ENCODE assay signal across 14 cellular contexts in genomic region chr16:2541409-2541808, GRCh38. TPM values are rescaled to one million over a fixed set of nuclear protein-coding genes. Genes with fewer than 3 reads are reported as not detected.
DNase-seq lines count a peak whose midpoint lies in the region; ATAC-seq and TF ChIP-seq lines count a peak whose summit lies in the region.
"Not testable (repeated sequence)": the region's sequence is repeated elsewhere in the genome, so short reads cannot be mapped to it uniquely, and the experiment has no call there.
"Had no signal": no experiment of that assay in that cellular context is flagged by ENCODE, and none has a peak within 500 bp of the region (broad histone marks: within the 10 kb centered on the region; RNA-seq: fewer than 3 reads in every experiment).

No MANE protein-coding gene starts in this region.

- peaks cover 26% of the 10 kb centered on the region for H3K36me3 Mint-ChIP-seq in Caco-2 (ENCODE audit: insufficient read depth, unreplicated experiment)
- H3K36me3 Mint-ChIP-seq in activated CD4-positive, alpha-beta T cell treated with anti-CD3 and anti-CD28 coated beads, Interleukin-2, amount 10 ng/mL, durations not matched to agents 24 days and 14 days (ENCODE audit: low read depth), result peaks cover 16% of the 10 kb centered on the region
- not testable (repeated sequence) for H3K36me3 Mint-ChIP-seq in activated naive CD8-positive, alpha-beta T cell treated with anti-CD3 and anti-CD28 coated beads, Interleukin-2, amount 10 ng/mL, durations not matched to agents 7 days and 5 days; neural progenitor cell
- peaks cover 43% of the 10 kb centered on the region for H3K36me3 Mint-ChIP-seq in effector memory CD8-positive, alpha-beta T cell (ENCODE audit: insufficient read depth)
- H3K36me3 Mint-ChIP-seq in stimulated activated naive B cell treated with anti-CD40 and anti-IgM and Interleukin-4, amounts not matched to agents 10 μg/mL and 1 μg/mL and 100 μg/mL, for 72 hours, result peaks cover 12 to 15% of the 10 kb centered on the region in 2 donors

- H3K4me3 Mint-ChIP-seq in Caco-2 (ENCODE audit: unreplicated experiment), result peak overlapping the region; percentile 53
- H3K4me3 Mint-ChIP-seq in activated CD4-positive, alpha-beta T cell treated with anti-CD3 and anti-CD28 coated beads, Interleukin-2, amount 10 ng/mL, durations not matched to agents 24 days and 14 days; activated naive CD8-positive, alpha-beta T cell treated with anti-CD3 and anti-CD28 coated beads, Interleukin-2, amount 10 ng/mL, durations not matched to agents 7 days and 5 days; neural progenitor cell: not testable (repeated sequence)
- peak overlapping the region; percentile 77 to 82 for H3K4me3 Mint-ChIP-seq in effector memory CD8-positive, alpha-beta T cell
- H3K4me3 Mint-ChIP-seq in stimulated activated naive B cell treated with anti-CD40 and anti-IgM and Interleukin-4, amounts not matched to agents 10 μg/mL and 1 μg/mL and 100 μg/mL, for 72 hours, result peak overlapping the region; percentile 86 to 88

- not testable (repeated sequence) for H3F3A ChIP-seq in Loucy (ENCODE audit: low read depth); neural progenitor cell (ENCODE audit: low read depth)

- H3K9ac ChIP-seq in Loucy (ENCODE audit: low read depth, low read length, poor library complexity, severe bottlenecking); neural progenitor cell: not testable (repeated sequence)

- not testable (repeated sequence) for ATAC-seq in activated naive CD8-positive, alpha-beta T cell treated with anti-CD3 and anti-CD28 coated beads, Interleukin-2, amount 10 ng/mL, durations not matched to agents 7 days and 5 days (ENCODE audit: low read depth); effector memory CD8-positive, alpha-beta T cell (replicated peaks); stimulated activated naive B cell treated with anti-CD40 and anti-IgM and Interleukin-4, amounts not matched to agents 10 μg/mL and 1 μg/mL and 100 μg/mL, for 72 hours (replicated peaks)
- ATAC-seq in right lobe of liver, result peak; percentile 68 to 77 (median 72)

- H4K20me1 ChIP-seq in Loucy (ENCODE audit: insufficient read depth, low read length, poor library complexity, severe bottlenecking), result not testable (repeated sequence)
- H4K20me1 ChIP-seq in neural progenitor cell (ENCODE audit: low read depth), result peaks cover 23% of the 10 kb centered on the region

- not testable (repeated sequence) for TF ChIP-seq CTCF in Caco-2 (IDR thresholded peaks at IDR 0.05; ENCODE audit: insufficient read depth in 1 of 2, low read depth in 1 of 2, low read length in 1 of 2, severe bottlenecking in 1 of 2, unreplicated experiment in 1 of 2); Loucy (conservative IDR thresholded peaks at IDR 0.05; ENCODE audit: low read length); right lobe of liver (IDR thresholded peaks at IDR 0.05); neural progenitor cell (IDR thresholded peaks at IDR 0.05)

- peaks cover 19% of the 10 kb centered on the region for H3K4me1 ChIP-seq in Caco-2
- H3K4me1 ChIP-seq in Loucy (ENCODE audit: insufficient read depth, low read length, poor library complexity, severe bottlenecking); neural progenitor cell: not testable (repeated sequence)
- H3K4me1 ChIP-seq in right lobe of liver, result peaks cover 0 to 40% (median 20%) of the 10 kb centered on the region in 4 donors

- DNase-seq in Caco-2, result peak in 1 of 2 experiments; percentile 53
- peak; percentile 54 for DNase-seq in activated CD4-positive, alpha-beta T cell treated with anti-CD3 and anti-CD28 coated beads, Interleukin-2, amount 10 ng/mL, durations not matched to agents 24 days and 14 days
- DNase-seq in activated naive CD8-positive, alpha-beta T cell treated with anti-CD3 and anti-CD28 coated beads, Interleukin-2, amount 10 ng/mL, durations not matched to agents 7 days and 5 days; effector memory CD8-positive, alpha-beta T cell; neural progenitor cell (ENCODE audit: low spot score); stimulated activated naive B cell treated with anti-CD40 and anti-IgM and Interleukin-4, amounts not matched to agents 10 μg/mL and 1 μg/mL and 100 μg/mL, for 72 hours: not testable (repeated sequence)
- DNase-seq in right lobe of liver, result peak; percentile 67 to 85 (median 81)

- H3K4me3 ChIP-seq in Caco-2 (ENCODE audit: low read depth, low read length); Loucy (ENCODE audit: low read length, poor library complexity, severe bottlenecking); right lobe of liver; neural progenitor cell: not testable (repeated sequence)

- H2AFZ ChIP-seq in Loucy (ENCODE audit: low read length); neural progenitor cell (replicated peaks): not testable (repeated sequence)

- not testable (repeated sequence) for H3K27me3 Mint-ChIP-seq in Caco-2 (ENCODE audit: insufficient read depth, unreplicated experiment); activated CD4-positive, alpha-beta T cell treated with anti-CD3 and anti-CD28 coated beads, Interleukin-2, amount 10 ng/mL, durations not matched to agents 24 days and 14 days; activated naive CD8-positive, alpha-beta T cell treated with anti-CD3 and anti-CD28 coated beads, Interleukin-2, amount 10 ng/mL, durations not matched to agents 7 days and 5 days; effector memory CD8-positive, alpha-beta T cell; neural progenitor cell (ENCODE audit: insufficient read depth, low read depth); stimulated activated naive B cell treated with anti-CD40 and anti-IgM and Interleukin-4, amounts not matched to agents 10 μg/mL and 1 μg/mL and 100 μg/mL, for 72 hours

- intact Hi-C loops in Caco-2 (cut with micrococcal nuclease; ENCODE audit: unreplicated experiment); activated CD4-positive, alpha-beta T cell treated with anti-CD3 and anti-CD28 coated beads, Interleukin-2, amount 10 ng/mL, durations not matched to agents 24 days and 14 days (cut with micrococcal nuclease); right lobe of liver (cut with DNase I): not testable (repeated sequence)

- peaks cover 16% of the 10 kb centered on the region for H3K4me1 Mint-ChIP-seq in Caco-2 (ENCODE audit: low read depth, unreplicated experiment)
- peaks cover 24% of the 10 kb centered on the region for H3K4me1 Mint-ChIP-seq in activated CD4-positive, alpha-beta T cell treated with anti-CD3 and anti-CD28 coated beads, Interleukin-2, amount 10 ng/mL, durations not matched to agents 24 days and 14 days
- H3K4me1 Mint-ChIP-seq in activated naive CD8-positive, alpha-beta T cell treated with anti-CD3 and anti-CD28 coated beads, Interleukin-2, amount 10 ng/mL, durations not matched to agents 7 days and 5 days, result peaks cover 28% of the 10 kb centered on the region
- peaks cover 26 to 39% of the 10 kb centered on the region in 2 donors for H3K4me1 Mint-ChIP-seq in effector memory CD8-positive, alpha-beta T cell (ENCODE audit: low read depth in 2 of 2)
- peaks cover 19% of the 10 kb centered on the region for H3K4me1 Mint-ChIP-seq in neural progenitor cell
- peaks cover 28 to 59% of the 10 kb centered on the region in 2 donors for H3K4me1 Mint-ChIP-seq in stimulated activated naive B cell treated with anti-CD40 and anti-IgM and Interleukin-4, amounts not matched to agents 10 μg/mL and 1 μg/mL and 100 μg/mL, for 72 hours

- 0% methylated on average over 1 of the region's 6 CpGs for WGBS in right lobe of liver (ENCODE audit: insufficient coverage, low coverage, low lambda C conversion rate, missing lambda C conversion rate)

- H3K27me3 ChIP-seq in Caco-2 (replicated peaks; ENCODE audit: control insufficient read depth, insufficient read depth, low read length); Loucy (ENCODE audit: insufficient read depth, low read length, poor library complexity, severe bottlenecking); right lobe of liver; neural progenitor cell: not testable (repeated sequence)

- peak overlapping the region in 1 of 3 donors; percentile 24 for H3K27ac ChIP-seq in right lobe of liver
- not testable (repeated sequence) for H3K27ac ChIP-seq in neural progenitor cell

- H3K27ac Mint-ChIP-seq in Caco-2 (ENCODE audit: unreplicated experiment) (peak overlapping the region; percentile 48), neural progenitor cell (peak overlapping the region; percentile 42)
- not testable (repeated sequence) for H3K27ac Mint-ChIP-seq in activated CD4-positive, alpha-beta T cell treated with anti-CD3 and anti-CD28 coated beads, Interleukin-2, amount 10 ng/mL, durations not matched to agents 24 days and 14 days
- H3K27ac Mint-ChIP-seq in activated naive CD8-positive, alpha-beta T cell treated with anti-CD3 and anti-CD28 coated beads, Interleukin-2, amount 10 ng/mL, durations not matched to agents 7 days and 5 days, result peak overlapping the region; percentile 42
- H3K27ac Mint-ChIP-seq in effector memory CD8-positive, alpha-beta T cell, result peak overlapping the region; percentile 73 to 82
- H3K27ac Mint-ChIP-seq in stimulated activated naive B cell treated with anti-CD40 and anti-IgM and Interleukin-4, amounts not matched to agents 10 μg/mL and 1 μg/mL and 100 μg/mL, for 72 hours, result peak overlapping the region; percentile 92

- peaks cover 18% of the 10 kb centered on the region; the same call in 1 of the 2 replicates for H3K79me2 ChIP-seq in Loucy (ENCODE audit: insufficient read depth, low read length)
- peaks cover 57% of the 10 kb centered on the region for H3K79me2 ChIP-seq in neural progenitor cell (ENCODE audit: low read depth)

- H3K4me2 ChIP-seq in Loucy (ENCODE audit: low read depth, low read length, poor library complexity, severe bottlenecking), result peak overlapping the region; percentile 16
- H3K4me2 ChIP-seq in neural progenitor cell, result not testable (repeated sequence)

- CTCF ChIA-PET in Caco-2 (lab: Charles Lee), result not testable (repeated sequence)

- not testable (repeated sequence) for H3K9me3 ChIP-seq in Caco-2; Loucy (ENCODE audit: insufficient read depth, low read depth, low read length); right lobe of liver; neural progenitor cell (ENCODE audit: low read depth)

- POLR2A ChIA-PET in Caco-2 (lab: Charles Lee); activated naive CD8-positive, alpha-beta T cell treated with anti-CD3 and anti-CD28 coated beads, Interleukin-2, amount 10 ng/mL, durations not matched to agents 7 days and 5 days (lab: Charles Lee): not testable (repeated sequence)

- H3K9me2 ChIP-seq in Loucy (replicated peaks; ENCODE audit: low read depth, low read length), result not testable (repeated sequence)

- not testable (repeated sequence) for TF ChIP-seq POLR2A in right lobe of liver (IDR thresholded peaks at IDR 0.05)

- not testable (repeated sequence) for BruUV-seq in Caco-2 (replicated peaks; lab: Mats Ljungman, UMichigan)

- H3K36me3 ChIP-seq in Caco-2 (ENCODE audit: control insufficient read depth, insufficient read depth, low read length); Loucy (ENCODE audit: insufficient read depth, low read length); right lobe of liver; neural progenitor cell: not testable (repeated sequence)

- not testable (repeated sequence) for H3K9me3 Mint-ChIP-seq in Caco-2 (ENCODE audit: unreplicated experiment); activated CD4-positive, alpha-beta T cell treated with anti-CD3 and anti-CD28 coated beads, Interleukin-2, amount 10 ng/mL, durations not matched to agents 24 days and 14 days; activated naive CD8-positive, alpha-beta T cell treated with anti-CD3 and anti-CD28 coated beads, Interleukin-2, amount 10 ng/mL, durations not matched to agents 7 days and 5 days; effector memory CD8-positive, alpha-beta T cell; neural progenitor cell; stimulated activated naive B cell treated with anti-CD40 and anti-IgM and Interleukin-4, amounts not matched to agents 10 μg/mL and 1 μg/mL and 100 μg/mL, for 72 hours

RNA-seq across cellular contexts. Expression of gene PDPK1, which starts 3.6 kb away (rescaled TPM):
- total RNA-seq in Caco-2 (2022), result 60.5 and 69.8 TPM in 2 replicates
- total RNA-seq in activated CD4-positive, alpha-beta T cell treated with anti-CD3 and anti-CD28 coated beads, Interleukin-2, amount 10 ng/mL, durations not matched to agents 24 days and 14 days, result 50.7 and 51.9 TPM in 2 replicates
- total RNA-seq in activated naive CD8-positive, alpha-beta T cell treated with anti-CD3 and anti-CD28 coated beads, Interleukin-2, amount 10 ng/mL, durations not matched to agents 7 days and 5 days, result 10 to 100 TPM; 50.6 to 55.1 TPM
- 10 to 100 TPM; 20.7 to 28.3 (median 24.5) TPM for total RNA-seq in right lobe of liver
- 13.6 and 13.9 TPM in 2 replicates for total RNA-seq in neural progenitor cell (ENCODE audit: low replicate concordance)

RNA-seq across cellular contexts. Expression of gene CEMP1, which starts 10.2 kb away (rescaled TPM):
- total RNA-seq in Caco-2 (2022) (0.63 and 0.68 TPM in 2 replicates), right lobe of liver (under 1 TPM in 2 of 6 experiments, not detected in 4; 0.22 to 0.29 TPM), neural progenitor cell (ENCODE audit: low replicate concordance) (0.09 TPM in 1 of 2 replicates, not detected in the other)
- total RNA-seq in activated CD4-positive, alpha-beta T cell treated with anti-CD3 and anti-CD28 coated beads, Interleukin-2, amount 10 ng/mL, durations not matched to agents 24 days and 14 days, result 0.24 TPM in 1 of 2 replicates, not detected in the other
- 1 to 10 TPM in 1 of 2 experiments, under 1 TPM in 1; 0.80 to 1.1 TPM for total RNA-seq in activated naive CD8-positive, alpha-beta T cell treated with anti-CD3 and anti-CD28 coated beads, Interleukin-2, amount 10 ng/mL, durations not matched to agents 7 days and 5 days
- total RNA-seq: adrenal gland, esophagus mucosa, GM23248, HT1080, mesenteric fat pad, SJCRH30 had no signal

RNA-seq across cellular contexts. Expression of gene AMDHD2, which starts 21.2 kb away (rescaled TPM):
- total RNA-seq in Caco-2 (2022), result 62.3 and 67.2 TPM in 2 replicates
- total RNA-seq in activated CD4-positive, alpha-beta T cell treated with anti-CD3 and anti-CD28 coated beads, Interleukin-2, amount 10 ng/mL, durations not matched to agents 24 days and 14 days, result 34.1 and 37.5 TPM in 2 replicates
- total RNA-seq in activated naive CD8-positive, alpha-beta T cell treated with anti-CD3 and anti-CD28 coated beads, Interleukin-2, amount 10 ng/mL, durations not matched to agents 7 days and 5 days, result 10 to 100 TPM; 74.0 to 75.4 TPM
- 10 to 100 TPM; 12.3 to 24.9 (median 21.4) TPM for total RNA-seq in right lobe of liver
- 11.7 and 39.2 TPM in 2 replicates for total RNA-seq in neural progenitor cell (ENCODE audit: low replicate concordance)

RNA-seq across cellular contexts. Expression of gene ATP6V0C, which starts 27.7 kb away (rescaled TPM):
- total RNA-seq in Caco-2 (2022) (200 and 204 TPM in 2 replicates), right lobe of liver (100 to 1,000 TPM in 1 of 6 experiments, 10 to 100 TPM in 5; 71.5 to 100 (median 79.4) TPM), neural progenitor cell (ENCODE audit: low replicate concordance) (11.6 and 44.3 TPM in 2 replicates)
- total RNA-seq in activated CD4-positive, alpha-beta T cell treated with anti-CD3 and anti-CD28 coated beads, Interleukin-2, amount 10 ng/mL, durations not matched to agents 24 days and 14 days, result 105 and 122 TPM in 2 replicates
- 100 to 1,000 TPM; 117 to 122 TPM for total RNA-seq in activated naive CD8-positive, alpha-beta T cell treated with anti-CD3 and anti-CD28 coated beads, Interleukin-2, amount 10 ng/mL, durations not matched to agents 7 days and 5 days
